Comparison of ENCODE assay signal across 11 cellular contexts in genomic region chr19:39415111-39416046, GRCh38. TPM values are rescaled to one million over a fixed set of nuclear protein-coding genes. Genes with fewer than 3 reads are reported as not detected.
DNase-seq lines count a peak whose midpoint lies in the region; ATAC-seq and TF ChIP-seq lines count a peak whose summit lies in the region.
"Had no signal": no experiment of that assay in that cellular context is flagged by ENCODE, and none has a peak within 500 bp of the region (broad histone marks: within the 10 kb centered on the region; RNA-seq: fewer than 3 reads in every experiment).

No MANE protein-coding gene starts in this region.

- intact Hi-C loops in ascending aorta (cut with DNase I), result no loop called here

- H3K9me3 ChIP-seq in ascending aorta (no peaks in the 10 kb centered on the region), iPS-20b (ENCODE audit: insufficient read depth, low read depth, low read length) (no peaks in the 10 kb centered on the region)
- H3K9me3 ChIP-seq: SJSA1 had no signal

- H3K4me3 Mint-ChIP-seq in GM23338, result peak overlapping the region; percentile 94
- H3K4me3 Mint-ChIP-seq in stimulated activated memory B cell treated with anti-CD40 and anti-IgM and Interleukin-4, amounts not matched to agents 10 μg/mL and 1 μg/mL and 100 μg/mL, for 72 hours, result peak overlapping the region; percentile 3

- H3K27me3 Mint-ChIP-seq in GM23338 (ENCODE audit: insufficient read depth, low read depth, poor library complexity), result peaks cover 26% of the 10 kb centered on the region
- H3K27me3 Mint-ChIP-seq in stimulated activated memory B cell treated with anti-CD40 and anti-IgM and Interleukin-4, amounts not matched to agents 10 μg/mL and 1 μg/mL and 100 μg/mL, for 72 hours, result no peaks in the 10 kb centered on the region

- H4K20me1 ChIP-seq in GM23338 (replicated peaks; ENCODE audit: insufficient read depth), result peaks cover 18% of the 10 kb centered on the region; the same call in 1 of the 2 replicates

- peak; percentile 48 to 63 for TF ChIP-seq CTCF in GM23338 (conservative IDR thresholded peaks at IDR 0.05; ENCODE audit: low read depth in 2 of 2)
- no peak for TF ChIP-seq CTCF in ascending aorta (IDR thresholded peaks at IDR 0.05)

- DNase-seq in GM23338 (ENCODE audit: low spot score) (peak; percentile 64), ascending aorta (ENCODE audit: low spot score in 2 of 2) (peak in 1 of 2 donors; percentile 74), DMS114 treated with DMSO at 0.1 percent for 48 hours (lab: John Stamatoyannopoulos, UW; ENCODE audit: unreplicated experiment) (no peak), NCI-H526 (lab: John Stamatoyannopoulos, UW) (no peak)
- no peak for DNase-seq in stimulated activated CD4-positive, alpha-beta T cell treated with anti-CD3 and anti-CD28 coated beads, Interleukin-4, amount 100 ng/mL, for 1 hour
- DNase-seq: dorsolateral prefrontal cortex, NCI-H2081 had no signal

- no peak overlapping the region for H3K27ac ChIP-seq in GM23338 (ENCODE audit: low read depth)
- H3K27ac ChIP-seq in ascending aorta, result peak overlapping the region; percentile 55 to 86
- H3K27ac ChIP-seq in iPS-20b (ENCODE audit: low read length), result no peak overlapping the region
- H3K27ac ChIP-seq: SJSA1 had no signal

- peak overlapping the region; percentile 70; the same call in 1 of the 2 replicates for H3K27ac Mint-ChIP-seq in GM23338
- H3K27ac Mint-ChIP-seq in stimulated activated memory B cell treated with anti-CD40 and anti-IgM and Interleukin-4, amounts not matched to agents 10 μg/mL and 1 μg/mL and 100 μg/mL, for 72 hours, result no peak overlapping the region

- no peak overlapping the region for H2AFZ ChIP-seq in GM23338

- H3K27me3 ChIP-seq in GM23338 (ENCODE audit: insufficient read depth) (no peaks in the 10 kb centered on the region), ascending aorta (no peaks in the 10 kb centered on the region), iPS-20b (ENCODE audit: insufficient read depth, low read length) (no peaks in the 10 kb centered on the region)
- H3K27me3 ChIP-seq: dorsolateral prefrontal cortex, SJSA1 had no signal

- H3K4me3 ChIP-seq in GM23338 (peak overlapping the region; percentile 100; the same call in 1 of the 2 replicates), ascending aorta (peak overlapping the region; percentile 66 to 97), iPS-20b (ENCODE audit: low read length) (peak overlapping the region; percentile 93; the same call in 1 of the 2 replicates)

- H3K9me3 Mint-ChIP-seq in GM23338, result peaks cover 4% of the 10 kb centered on the region; the same call in 2 of the 3 replicates
- no peaks in the 10 kb centered on the region for H3K9me3 Mint-ChIP-seq in stimulated activated memory B cell treated with anti-CD40 and anti-IgM and Interleukin-4, amounts not matched to agents 10 μg/mL and 1 μg/mL and 100 μg/mL, for 72 hours

- peaks cover 34% of the 10 kb centered on the region for H3F3A ChIP-seq in GM23338 (replicated peaks; ENCODE audit: low read depth)

- no peaks in the 10 kb centered on the region for H3K9me2 ChIP-seq in GM23338 (ENCODE audit: insufficient read depth)

- ATAC-seq in GM23338, result peak; percentile 1; the same call in 2 of the 3 replicates
- ATAC-seq in stimulated activated memory B cell treated with anti-CD40 and anti-IgM and Interleukin-4, amounts not matched to agents 10 μg/mL and 1 μg/mL and 100 μg/mL, for 72 hours, result no peak
- no peak for ATAC-seq in GM19395 (IDR thresholded peaks at IDR 0.05; ENCODE audit: unreplicated experiment)

- H3K36me3 ChIP-seq in GM23338 (ENCODE audit: insufficient read depth) (peaks cover 11% of the 10 kb centered on the region; the same call in 1 of the 2 replicates), ascending aorta (peaks cover 36 to 38% of the 10 kb centered on the region in 2 donors), iPS-20b (ENCODE audit: insufficient read depth, low read depth, low read length) (peaks cover 44% of the 10 kb centered on the region)

- peaks cover 15% of the 10 kb centered on the region for H3K79me2 ChIP-seq in GM23338 (replicated peaks; ENCODE audit: insufficient read depth)

- H3K4me1 Mint-ChIP-seq in GM23338, result peaks cover 31% of the 10 kb centered on the region
- H3K4me1 Mint-ChIP-seq in stimulated activated memory B cell treated with anti-CD40 and anti-IgM and Interleukin-4, amounts not matched to agents 10 μg/mL and 1 μg/mL and 100 μg/mL, for 72 hours, result peaks cover 37% of the 10 kb centered on the region

- peaks cover 48% of the 10 kb centered on the region for H3K36me3 Mint-ChIP-seq in GM23338 (ENCODE audit: low read depth)
- peaks cover 41% of the 10 kb centered on the region for H3K36me3 Mint-ChIP-seq in stimulated activated memory B cell treated with anti-CD40 and anti-IgM and Interleukin-4, amounts not matched to agents 10 μg/mL and 1 μg/mL and 100 μg/mL, for 72 hours

- H3K4me1 ChIP-seq in GM23338 (ENCODE audit: insufficient read depth), result peaks cover 24% of the 10 kb centered on the region
- H3K4me1 ChIP-seq in ascending aorta, result peaks cover 9 to 29% of the 10 kb centered on the region in 2 donors
- peaks cover 16% of the 10 kb centered on the region for H3K4me1 ChIP-seq in iPS-20b (ENCODE audit: insufficient read depth, low read length)

- H3K4me2 ChIP-seq in GM23338, result peak overlapping the region; percentile 100

- peak overlapping the region; percentile 99; the same call in 1 of the 2 replicates for H3K9ac ChIP-seq in iPS-20b (ENCODE audit: low read depth, low read length)

TF ChIP-seq in GM23338, 12 proteins besides CTCF, POLR2A, EP300 and RAD21:
- TF ChIP-seq ETS1 (IDR thresholded peaks at IDR 0.05) (no peak), ZNF114 (CRISPR knock-in tag; IDR thresholded peaks at IDR 0.05) (no peak), ZNF331 (CRISPR knock-in tag; IDR thresholded peaks at IDR 0.05; ENCODE audit: low read depth) (no peak), REST (IDR thresholded peaks at IDR 0.05; ENCODE audit: unreplicated experiment) (no peak), STAT1 (IDR thresholded peaks at IDR 0.05; ENCODE audit: unreplicated experiment) (no peak)

RNA-seq across cellular contexts. Expression of gene PLEKHG2, which starts 2.9 kb away (rescaled TPM):
- total RNA-seq in GM23338 (2014; rRNA removed; shearing (Covaris generic)), result 35.2 and 41.3 TPM in 2 replicates
- 15.5 and 16.2 TPM in 2 replicates for polyA plus RNA-seq in GM23338 (2016; fragmentation: Nextera tagmentation; extraction: Ambion mirVana)
- 52.9 TPM for total RNA-seq in ascending aorta

RNA-seq across cellular contexts. Expression of gene ZFP36, which starts 8.7 kb away (rescaled TPM):
- 9.5 and 10.6 TPM in 2 replicates for total RNA-seq in GM23338 (2014; rRNA removed; shearing (Covaris generic))
- 27.5 and 27.7 TPM in 2 replicates for polyA plus RNA-seq in GM23338 (2016; fragmentation: Nextera tagmentation; extraction: Ambion mirVana)
- total RNA-seq in ascending aorta, result 1,166 TPM

RNA-seq across cellular contexts. Expression of gene RPS16, which starts 20.4 kb away (rescaled TPM):
- 106 and 207 TPM in 2 replicates for total RNA-seq in GM23338 (2014; rRNA removed; shearing (Covaris generic))
- 1,901 and 2,135 TPM in 2 replicates for polyA plus RNA-seq in GM23338 (2016; fragmentation: Nextera tagmentation; extraction: Ambion mirVana)
- total RNA-seq in ascending aorta, result 1,453 TPM

RNA-seq across cellular contexts. Expression of gene MED29, which starts 24.2 kb away (rescaled TPM):
- total RNA-seq in GM23338 (2014; rRNA removed; shearing (Covaris generic)), result 62.0 and 63.0 TPM in 2 replicates
- 26.1 and 27.5 TPM in 2 replicates for polyA plus RNA-seq in GM23338 (2016; fragmentation: Nextera tagmentation; extraction: Ambion mirVana)
- 60.8 TPM for total RNA-seq in ascending aorta

RNA-seq across cellular contexts. Expression of gene PAF1, which starts 24.5 kb away (rescaled TPM):
- 24.6 and 47.3 TPM in 2 replicates for total RNA-seq in GM23338 (2014; rRNA removed; shearing (Covaris generic))
- polyA plus RNA-seq in GM23338 (2016; fragmentation: Nextera tagmentation; extraction: Ambion mirVana), result 21.3 and 22.1 TPM in 2 replicates
- total RNA-seq in ascending aorta, result 12.7 TPM

Comparison
In these comparisons a context has a peak if more than half of its experiments do, and no peak if none do; other contexts are left out.
1. H3K27ac ChIP-seq: peak in ascending aorta (2 of 2); none in GM23338 (single experiment) and iPS-20b (single experiment).
2. CTCF ChIP-seq: peak in GM23338 (2 of 2); none in ascending aorta (0 of 3).
3. RNA of gene ZFP36, which starts 8.7 kb away (total RNA-seq): 1,166 TPM in ascending aorta (single experiment); 9.5 to 10.6 TPM in GM23338; every median in the first group is over 100 times any median in the second.
4. Peak in every context shown above with its lines, with median percentiles within 50 percentile points of each other: H3K4me3 ChIP-seq.